Comparison of ENCODE assay signal across 24 cellular contexts in genomic region chr16:10202650-10203049, GRCh38. TPM values are rescaled to one million over a fixed set of nuclear protein-coding genes. Genes with fewer than 3 reads are reported as not detected.
A peak's percentile ranks its signal among the peaks of the same experiment; 100 is the strongest.
DNase-seq lines count a peak whose midpoint lies in the region; ATAC-seq, FAIRE-seq and TF ChIP-seq lines count a peak whose summit lies in the region.
"Had no signal": no experiment of that assay in that cellular context is flagged by ENCODE, and none has a peak within 500 bp of the region (broad histone marks: within the 10 kb centered on the region; RNA-seq: fewer than 3 reads in every experiment).

No MANE protein-coding gene starts in this region.

- no peaks in the 10 kb centered on the region for H3K4me1 ChIP-seq in Karpas-422 (ENCODE audit: low read length)
- H3K4me1 ChIP-seq in astrocyte (ENCODE audit: insufficient read depth, low read length), result no peaks in the 10 kb centered on the region
- H3K4me1 ChIP-seq in left ventricle myocardium inferior, result no peaks in the 10 kb centered on the region
- H3K4me1 ChIP-seq: adrenal gland, colonic mucosa, tibial artery had no signal

- FAIRE-seq in astrocyte (lab: Jason Lieb, UNC), result no peak
- FAIRE-seq: bronchial epithelial cell had no signal

- DNase-seq in NCI-H82 (lab: John Stamatoyannopoulos, UW) (peak; percentile 4), NCI-H82 treated with DMSO at 0.1 percent for 48 hours (lab: John Stamatoyannopoulos, UW; ENCODE audit: unreplicated experiment) (no peak), Karpas-422 (peak; percentile 65), astrocyte (ENCODE audit: low read depth) (no peak), type B pancreatic cell (ENCODE audit: extremely low spot score, unreplicated experiment) (no peak), left ventricle myocardium inferior (no peak), globus pallidus (ENCODE audit: low spot score) (no peak)
- DNase-seq: activated CD8-positive, alpha-beta T cell treated with anti-CD3 and anti-CD28 coated beads, Interleukin-2, amount 10 ng/mL, durations not matched to agents 7 days and 5 days; activated gamma-delta T cell treated with Interleukin-2 at 50 U/mL for 16 hours; adrenal gland; colonic mucosa; DMS79; H7; MV-4-11; NCI-H1694 treated with DMSO at 0.1 percent for 48 hours; NCI-H446; stimulated activated naive CD8-positive, alpha-beta T cell treated with anti-CD3 and anti-CD28 coated beads, Interleukin-15, amount 100 ng/mL, for 72 hours; tibial artery had no signal

- no peak overlapping the region for H3K9ac ChIP-seq in Karpas-422 (ENCODE audit: low read length)
- H3K9ac ChIP-seq in astrocyte (ENCODE audit: low read length), result no peak overlapping the region

- no peaks in the 10 kb centered on the region for H3K36me3 ChIP-seq in Karpas-422 (ENCODE audit: insufficient read depth, low read length)
- no peaks in the 10 kb centered on the region for H3K36me3 ChIP-seq in astrocyte (ENCODE audit: insufficient read depth, low read length)
- no peaks in the 10 kb centered on the region for H3K36me3 ChIP-seq in left ventricle myocardium inferior
- H3K36me3 ChIP-seq: adrenal gland, colonic mucosa, tibial artery had no signal

- H3K27ac ChIP-seq in Karpas-422 (ENCODE audit: low read length) (no peak overlapping the region), astrocyte (ENCODE audit: low read depth, low read length) (no peak overlapping the region), left ventricle myocardium inferior (replicated peaks) (no peak overlapping the region)
- H3K27ac ChIP-seq: adrenal gland, colonic mucosa, tibial artery had no signal

- H3K4me2 ChIP-seq in Karpas-422 (ENCODE audit: low read depth, low read length, poor library complexity, severe bottlenecking), result no peak overlapping the region
- H3K4me2 ChIP-seq in astrocyte (ENCODE audit: low read length), result no peak overlapping the region

- H4K20me1 ChIP-seq in Karpas-422 (ENCODE audit: insufficient read depth, low read depth, low read length), result no peaks in the 10 kb centered on the region
- H4K20me1 ChIP-seq in astrocyte (ENCODE audit: insufficient read depth, low read length), result no peaks in the 10 kb centered on the region

- no peak overlapping the region for H3K27ac Mint-ChIP-seq in astrocyte (ENCODE audit: unreplicated experiment)
- H3K27ac Mint-ChIP-seq in type B pancreatic cell, result no peak overlapping the region
- H3K27ac Mint-ChIP-seq: activated CD8-positive, alpha-beta T cell treated with anti-CD3 and anti-CD28 coated beads, Interleukin-2, amount 10 ng/mL, durations not matched to agents 7 days and 5 days; memory B cell; stimulated activated naive CD8-positive, alpha-beta T cell treated with anti-CD3 and anti-CD28 coated beads, Interleukin-15, amount 100 ng/mL, for 72 hours had no signal

- no peaks in the 10 kb centered on the region for H3K27me3 ChIP-seq in Karpas-422 (ENCODE audit: low read length)
- no peaks in the 10 kb centered on the region for H3K27me3 ChIP-seq in astrocyte (ENCODE audit: insufficient read depth, low read length)
- peaks cover 14% of the 10 kb centered on the region for H3K27me3 ChIP-seq in left ventricle myocardium inferior (ENCODE audit: low read depth)
- H3K27me3 ChIP-seq: adrenal gland, colonic mucosa, tibial artery had no signal

- H2AFZ ChIP-seq in Karpas-422 (ENCODE audit: low read length) (no peak overlapping the region), astrocyte (ENCODE audit: low read depth, low read length) (no peak overlapping the region)

- H3K79me2 ChIP-seq in Karpas-422 (ENCODE audit: low read length), result no peaks in the 10 kb centered on the region
- H3K79me2 ChIP-seq in astrocyte (ENCODE audit: insufficient read depth, low read length), result no peaks in the 10 kb centered on the region

- H3K9me3 ChIP-seq in Karpas-422 (ENCODE audit: low read length), result no peaks in the 10 kb centered on the region
- no peaks in the 10 kb centered on the region for H3K9me3 ChIP-seq in astrocyte (ENCODE audit: insufficient read depth, low read depth, low read length)
- H3K9me3 ChIP-seq in left ventricle myocardium inferior (replicated peaks), result peaks cover 7% of the 10 kb centered on the region
- H3K9me3 ChIP-seq: adrenal gland, colonic mucosa had no signal

- intact Hi-C loops in left ventricle myocardium inferior (cut with micrococcal nuclease), result no loop called here

- TF ChIP-seq CTCF in astrocyte (IDR thresholded peaks at IDR 0.05; ENCODE audit: insufficient read depth, low read depth, low read length) (peak; percentile 11), type B pancreatic cell (conservative IDR thresholded peaks at IDR 0.05) (peak; percentile 56), left ventricle myocardium inferior (IDR thresholded peaks at IDR 0.05; ENCODE audit: borderline replicate concordance) (no peak)

- H3K9me3 Mint-ChIP-seq in astrocyte (ENCODE audit: unreplicated experiment) (peaks cover 9% of the 10 kb centered on the region), type B pancreatic cell (peaks cover 4% of the 10 kb centered on the region)

- ATAC-seq in GM21737 (IDR thresholded peaks at IDR 0.05; ENCODE audit: unreplicated experiment), result no peak
- ATAC-seq: activated CD4-positive, CD25-positive, alpha-beta regulatory T cell treated with anti-CD3 and anti-CD28 coated beads, Interleukin-2, amount 50 U/mL, for 24 hours; activated CD8-positive, alpha-beta T cell treated with anti-CD3 and anti-CD28 coated beads, Interleukin-2, amount 10 ng/mL, durations not matched to agents 7 days and 5 days; Right ventricle myocardium inferior; stimulated activated naive CD8-positive, alpha-beta T cell treated with anti-CD3 and anti-CD28 coated beads, Interleukin-15, amount 100 ng/mL, for 72 hours had no signal

- H3K4me3 Mint-ChIP-seq in astrocyte (ENCODE audit: unreplicated experiment), result no peak overlapping the region
- no peak overlapping the region for H3K4me3 Mint-ChIP-seq in type B pancreatic cell
- H3K4me3 Mint-ChIP-seq: activated CD8-positive, alpha-beta T cell treated with anti-CD3 and anti-CD28 coated beads, Interleukin-2, amount 10 ng/mL, durations not matched to agents 7 days and 5 days; memory B cell; stimulated activated naive CD8-positive, alpha-beta T cell treated with anti-CD3 and anti-CD28 coated beads, Interleukin-15, amount 100 ng/mL, for 72 hours had no signal

- H3K9me2 ChIP-seq in Karpas-422 (replicated peaks; ENCODE audit: insufficient read depth, low read length), result no peaks in the 10 kb centered on the region

- H3K27me3 Mint-ChIP-seq in astrocyte (ENCODE audit: low read depth, unreplicated experiment) (peaks cover 15% of the 10 kb centered on the region), type B pancreatic cell (peaks cover 7% of the 10 kb centered on the region)
- H3K27me3 Mint-ChIP-seq: stimulated activated naive CD8-positive, alpha-beta T cell treated with anti-CD3 and anti-CD28 coated beads, Interleukin-15, amount 100 ng/mL, for 72 hours had no signal

- no peaks in the 10 kb centered on the region for H3K4me1 Mint-ChIP-seq in astrocyte (ENCODE audit: low read depth, unreplicated experiment)
- no peaks in the 10 kb centered on the region for H3K4me1 Mint-ChIP-seq in type B pancreatic cell (ENCODE audit: unreplicated experiment)
- H3K4me1 Mint-ChIP-seq: memory B cell; stimulated activated naive CD8-positive, alpha-beta T cell treated with anti-CD3 and anti-CD28 coated beads, Interleukin-15, amount 100 ng/mL, for 72 hours had no signal

- H3K36me3 Mint-ChIP-seq in astrocyte (ENCODE audit: low read depth, unreplicated experiment) (no peaks in the 10 kb centered on the region), type B pancreatic cell (no peaks in the 10 kb centered on the region)

- H3K4me3 ChIP-seq in Karpas-422 (ENCODE audit: low read length), result no peak overlapping the region
- H3K4me3 ChIP-seq in astrocyte (ENCODE audit: insufficient read depth, low read depth, low read length), result no peak overlapping the region
- H3K4me3 ChIP-seq in left ventricle myocardium inferior, result no peak overlapping the region
- H3K4me3 ChIP-seq: adrenal gland, colonic mucosa, tibial artery had no signal

RNA-seq across cellular contexts. Expression of gene GRIN2A, which starts 20.4 kb away (rescaled TPM):
- total RNA-seq in Karpas-422 (2014; rRNA removed; shearing (Covaris generic); ENCODE audit: low replicate concordance), result not detected in 2 replicates
- 0.53 and 0.68 TPM in 2 replicates for total RNA-seq in astrocyte
- 0.57 and 7.1 TPM in 2 replicates for total RNA-seq in type B pancreatic cell (ENCODE audit: low replicate concordance)
- total RNA-seq in left ventricle myocardium inferior, result 2.4 TPM
- total RNA-seq: activated CD8-positive, alpha-beta T cell treated with anti-CD3 and anti-CD28 coated beads, Interleukin-2, amount 10 ng/mL, durations not matched to agents 7 days and 5 days; bronchial epithelial cell; myocyte had no signal

Comparison
In these comparisons a context has a peak if more than half of its experiments do, and no peak if none do; other contexts are left out.
1. DNase-seq: peak in NCI-H82 (single experiment) and Karpas-422 (single experiment); none in NCI-H82 treated with DMSO at 0.1 percent for 48 hours (single experiment), astrocyte (single experiment), type B pancreatic cell (single experiment), left ventricle myocardium inferior (single experiment) and globus pallidus (single experiment).